Comparison of ENCODE assay signal across 1 cellular context in the genomic region with DNA sequence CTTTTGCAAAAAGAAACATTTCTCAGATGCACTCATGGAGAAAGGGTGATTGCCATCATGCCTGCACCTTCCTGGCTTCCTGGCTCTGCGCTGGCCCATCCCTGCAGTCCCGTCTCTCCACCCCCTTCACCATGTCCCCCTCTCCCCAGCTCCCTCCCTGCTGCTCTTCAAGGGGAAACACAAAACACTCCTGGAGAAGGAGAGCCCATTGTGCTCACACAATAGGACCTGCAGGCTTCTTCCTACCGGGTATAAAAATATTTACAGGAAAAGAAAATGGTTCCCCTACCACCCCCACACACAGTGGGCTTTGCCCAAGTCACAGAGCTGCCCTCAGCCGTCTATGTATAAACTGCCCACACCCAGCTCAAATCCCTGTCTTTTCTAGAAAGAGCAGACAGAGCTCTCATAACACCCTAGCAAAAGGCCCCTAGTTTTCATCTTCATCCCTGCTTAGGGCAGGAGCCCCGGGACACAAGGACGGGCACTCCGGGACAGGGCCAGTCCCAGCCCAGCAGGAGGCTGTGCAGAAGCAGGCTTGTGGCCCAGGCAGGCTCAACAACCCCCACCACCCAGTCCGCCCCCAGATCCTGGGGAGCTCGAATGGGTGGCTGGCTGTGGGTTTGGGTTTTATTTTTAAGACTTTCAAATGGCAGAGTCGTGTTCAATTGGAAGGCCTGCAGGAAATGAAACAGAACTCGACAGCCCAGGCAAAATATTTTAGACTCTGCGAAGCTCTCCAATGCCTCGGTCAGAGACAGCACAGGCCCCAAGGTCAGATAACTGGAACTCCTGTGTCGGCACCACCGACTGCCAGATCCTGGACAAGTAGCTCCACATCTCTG.
TF ChIP-seq lines count a peak whose summit lies in the region.

No MANE protein-coding gene starts in this region.

TF ChIP-seq in H1, 55 proteins besides CTCF, POLR2A, EP300 and RAD21:
- TF ChIP-seq EGR1 (IDR thresholded peaks at IDR 0.05; ENCODE audit: borderline replicate concordance, low read depth, low read length), result 0 out of 2 replicates have a peak, but pooled peaks have one; percentile 40
- TF ChIP-seq SIRT6 (IDR thresholded peaks at IDR 0.05; ENCODE audit: low read length), result no peak
- TF ChIP-seq, protein P1, sequence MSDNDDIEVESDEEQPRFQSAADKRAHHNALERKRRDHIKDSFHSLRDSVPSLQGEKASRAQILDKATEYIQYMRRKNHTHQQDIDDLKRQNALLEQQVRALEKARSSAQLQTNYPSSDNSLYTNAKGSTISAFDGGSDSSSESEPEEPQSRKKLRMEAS (IDR thresholded peaks at IDR 0.05), result 0 out of 2 replicates have a peak, but pooled peaks have one; percentile 18
TF ChIP-seq in H1: peak in this region for 2.
